Comparison of ENCODE assay signal across 26 cellular contexts in the genomic region with DNA sequence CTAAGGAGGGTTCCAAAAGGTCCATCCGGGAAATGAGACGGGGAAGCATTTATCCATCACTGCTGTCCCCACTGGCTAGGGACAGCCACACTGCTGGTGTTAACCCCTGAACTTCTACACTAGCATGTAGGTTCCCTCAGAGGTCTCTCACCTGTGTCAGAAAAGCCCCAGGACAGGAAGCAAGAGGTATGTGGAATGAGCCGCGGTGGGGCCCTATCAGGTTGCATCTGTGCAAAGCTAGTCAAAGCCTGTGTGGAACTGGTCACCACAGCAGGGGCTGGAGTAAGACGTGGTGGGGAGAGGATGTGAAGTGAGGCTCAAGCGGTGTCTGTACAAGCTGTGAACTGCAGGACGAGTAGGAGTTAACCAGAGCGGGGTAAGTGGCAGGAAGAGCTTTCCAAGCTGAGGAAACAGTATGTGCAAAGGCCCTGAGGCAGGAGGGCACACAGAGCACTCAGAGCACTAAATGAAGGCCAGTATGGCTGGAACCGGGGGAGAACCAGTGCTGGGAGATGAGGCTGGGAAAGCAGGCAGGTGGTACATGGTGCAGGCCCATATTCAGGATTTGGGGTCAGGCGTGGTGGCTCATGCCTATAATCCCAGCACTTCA. TPM values are rescaled to one million over a fixed set of nuclear protein-coding genes. Genes with fewer than 3 reads are reported as not detected.
"Had no signal": no experiment of that assay in that cellular context is flagged by ENCODE, and none has a peak within 500 bp of the region (broad histone marks: within the 10 kb centered on the region; RNA-seq: fewer than 3 reads in every experiment).

No MANE protein-coding gene starts in this region.

- H3K9me3 Mint-ChIP-seq: activated B cell treated with CpG ODN at 0.5 μM for 24 hours; activated CD4-positive, alpha-beta T cell treated with anti-CD3 and anti-CD28 coated beads, Interleukin-2, amount 10 ng/mL, durations not matched to agents 24 days and 14 days; activated naive CD4-positive, alpha-beta T cell treated with anti-CD3 and anti-CD28 coated beads for 36 hours; activated naive CD8-positive, alpha-beta T cell treated with anti-CD3 and anti-CD28 coated beads, Interleukin-2, amount 10 ng/mL, durations not matched to agents 7 days and 5 days; activated T-cell treated with anti-CD3 and anti-CD28 coated beads, Interleukin-2, amount 50 U/mL, for 4 hours; T-helper 1 cell treated with Interleukin-12 subunit alpha and Interleukin-12 subunit beta and Interleukin-4 antibody, amounts not matched to agents 30 μg/mL and 1 μg/mL, for 36 hours had no signal

- H3K4me1 ChIP-seq: adrenal gland, breast epithelium had no signal

- DNase-seq: activated B cell treated with CpG ODN at 0.5 μM for 24 hours; activated CD4-positive, alpha-beta T cell treated with anti-CD3 and anti-CD28 coated beads for 1 hour; activated CD4-positive, alpha-beta T cell treated with anti-CD3 and anti-CD28 coated beads, Interleukin-2, amount 10 ng/mL, durations not matched to agents 24 days and 14 days; activated CD4-positive, alpha-beta T cell treated with anti-CD3 and anti-CD28 coated beads, Interleukin-2, amount 50 U/mL, for 48 hours; activated CD8-positive, alpha-beta memory T cell treated with anti-CD3 and anti-CD28 coated beads, Interleukin-2, amount 10 ng/mL, durations not matched to agents 7 days and 5 days; activated effector memory CD4-positive, alpha-beta T cell treated with anti-CD3 and anti-CD28 coated beads, Interleukin-2, amount 50 U/mL, for 16 hours; activated naive CD4-positive, alpha-beta T cell treated with anti-CD3 and anti-CD28 coated beads for 36 hours; activated naive CD8-positive, alpha-beta T cell treated with anti-CD3 and anti-CD28 coated beads, Interleukin-2, amount 10 ng/mL, durations not matched to agents 7 days and 5 days; activated T-cell treated with anti-CD3 and anti-CD28 coated beads, Interleukin-2, amount 50 U/mL, for 4 hours; adrenal gland; anterior cingulate cortex; central memory CD4-positive, alpha-beta T cell; Kasumi-1; KBM-7; NCI-H1105 treated with DMSO at 0.1 percent for 48 hours; NCI-H1436 treated with DMSO at 0.1 percent for 48 hours; NCI-H187; NCI-H2081; NCI-H446; NCI-H524; SHP77 treated with DMSO at 0.1 percent for 48 hours; T-helper 9 cell had no signal

- H3K27ac Mint-ChIP-seq: activated B cell treated with CpG ODN at 0.5 μM for 24 hours; activated CD4-positive, alpha-beta T cell treated with anti-CD3 and anti-CD28 coated beads, Interleukin-2, amount 10 ng/mL, durations not matched to agents 24 days and 14 days; activated CD8-positive, alpha-beta memory T cell treated with anti-CD3 and anti-CD28 coated beads, Interleukin-2, amount 10 ng/mL, durations not matched to agents 7 days and 5 days; activated naive CD4-positive, alpha-beta T cell treated with anti-CD3 and anti-CD28 coated beads for 36 hours; activated naive CD8-positive, alpha-beta T cell treated with anti-CD3 and anti-CD28 coated beads, Interleukin-2, amount 10 ng/mL, durations not matched to agents 7 days and 5 days; T-helper 1 cell treated with Interleukin-12 subunit alpha and Interleukin-12 subunit beta and Interleukin-4 antibody, amounts not matched to agents 30 μg/mL and 1 μg/mL, for 36 hours had no signal

- H3K4me3 ChIP-seq: adrenal gland, breast epithelium had no signal

- FAIRE-seq: RCC 7860 had no signal

- ATAC-seq: activated CD8-positive, alpha-beta memory T cell treated with anti-CD3 and anti-CD28 coated beads, Interleukin-2, amount 10 ng/mL, durations not matched to agents 7 days and 5 days; activated T-cell treated with anti-CD3 and anti-CD28 coated beads, Interleukin-2, amount 50 U/mL, for 4 hours; PC-3 had no signal

- H3K36me3 Mint-ChIP-seq: activated CD8-positive, alpha-beta memory T cell treated with anti-CD3 and anti-CD28 coated beads, Interleukin-2, amount 10 ng/mL, durations not matched to agents 7 days and 5 days; activated naive CD8-positive, alpha-beta T cell treated with anti-CD3 and anti-CD28 coated beads, Interleukin-2, amount 10 ng/mL, durations not matched to agents 7 days and 5 days had no signal

- H3K4me1 Mint-ChIP-seq: activated naive CD8-positive, alpha-beta T cell treated with anti-CD3 and anti-CD28 coated beads, Interleukin-2, amount 10 ng/mL, durations not matched to agents 7 days and 5 days had no signal

- H3K9me3 ChIP-seq: adrenal gland, breast epithelium had no signal

- H3K27ac ChIP-seq: adrenal gland, breast epithelium had no signal

- H3K27me3 ChIP-seq: adrenal gland, breast epithelium had no signal

- H3K36me3 ChIP-seq: adrenal gland, breast epithelium had no signal

- H3K4me3 Mint-ChIP-seq: activated B cell treated with CpG ODN at 0.5 μM for 24 hours; activated CD4-positive, alpha-beta T cell treated with anti-CD3 and anti-CD28 coated beads, Interleukin-2, amount 10 ng/mL, durations not matched to agents 24 days and 14 days; activated CD8-positive, alpha-beta memory T cell treated with anti-CD3 and anti-CD28 coated beads, Interleukin-2, amount 10 ng/mL, durations not matched to agents 7 days and 5 days; activated naive CD4-positive, alpha-beta T cell treated with anti-CD3 and anti-CD28 coated beads for 36 hours; activated naive CD8-positive, alpha-beta T cell treated with anti-CD3 and anti-CD28 coated beads, Interleukin-2, amount 10 ng/mL, durations not matched to agents 7 days and 5 days; activated T-cell treated with anti-CD3 and anti-CD28 coated beads, Interleukin-2, amount 50 U/mL, for 4 hours; T-helper 1 cell treated with Interleukin-12 subunit alpha and Interleukin-12 subunit beta and Interleukin-4 antibody, amounts not matched to agents 30 μg/mL and 1 μg/mL, for 36 hours had no signal

RNA-seq across cellular contexts. Expression of gene MEGF11, which starts 57.8 kb away (rescaled TPM):
- total RNA-seq: activated B cell treated with CpG ODN at 0.5 μM for 24 hours; activated CD4-positive, alpha-beta T cell treated with anti-CD3 and anti-CD28 coated beads, Interleukin-2, amount 10 ng/mL, durations not matched to agents 24 days and 14 days; activated CD8-positive, alpha-beta memory T cell treated with anti-CD3 and anti-CD28 coated beads, Interleukin-2, amount 10 ng/mL, durations not matched to agents 7 days and 5 days; activated naive CD8-positive, alpha-beta T cell treated with anti-CD3 and anti-CD28 coated beads, Interleukin-2, amount 10 ng/mL, durations not matched to agents 7 days and 5 days; activated T-cell treated with anti-CD3 and anti-CD28 coated beads, Interleukin-2, amount 50 U/mL, for 4 hours; breast epithelium; PC-3 had no signal
